21 cellular contexts compared by ENCODE assay signal in the genomic region with DNA sequence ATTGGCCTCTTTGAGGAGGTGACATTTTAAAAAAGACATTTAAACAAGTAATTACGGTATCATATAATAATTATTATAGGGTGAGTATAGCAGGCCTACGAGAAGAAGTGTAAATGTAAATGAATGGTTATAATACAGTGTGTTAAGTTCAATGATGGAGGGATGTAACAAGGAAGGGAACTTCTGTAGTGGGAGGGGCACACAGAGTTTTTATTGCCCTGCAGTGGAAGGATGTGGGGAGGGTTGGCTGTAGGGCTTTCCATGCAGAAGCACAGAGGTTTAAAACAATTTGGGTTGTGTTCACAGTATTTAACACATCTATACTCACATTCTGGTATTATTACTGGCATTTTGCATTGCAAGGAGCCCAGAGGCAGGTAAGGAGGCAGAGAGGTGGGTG.
"Had no signal": no experiment of that assay in that cellular context is flagged by ENCODE, and none has a peak within 500 bp of the region (broad histone marks: within the 10 kb centered on the region; RNA-seq: fewer than 3 reads in every experiment).

No MANE protein-coding gene starts in this region.

- FAIRE-seq: endometrium had no signal

- H3K9me3 ChIP-seq: heart right ventricle, neutrophil, ovary, prostate gland, right atrium auricular region, upper lobe of right lung had no signal

- H3K9me3 Mint-ChIP-seq: activated T-cell treated with anti-CD3 and anti-CD28 coated beads, Interleukin-2, amount 50 U/mL, for 24 hours; activated T-helper 17 cell treated with anti-CD3 and anti-CD28 coated beads, Interleukin-2, amount 50 U/mL, for 72 hours; memory B cell; nephron had no signal

- H3K4me3 ChIP-seq: ovary, prostate gland, right atrium auricular region, upper lobe of right lung had no signal

- DNase-seq: activated CD4-positive, alpha-beta T cell treated with anti-CD3 and anti-CD28 coated beads for 1 hour; activated CD4-positive, alpha-beta T cell treated with anti-CD3 and anti-CD28 coated beads, Interleukin-2, amount 50 U/mL, for 1 hour; activated CD8-positive, alpha-beta memory T cell treated with anti-CD3 and anti-CD28 coated beads for 24 hours; activated CD8-positive, alpha-beta memory T cell treated with anti-CD3 and anti-CD28 coated beads, Interleukin-2, amount 50 U/mL, for 4 hours; activated naive CD4-positive, alpha-beta T cell; activated T-cell treated with anti-CD3 and anti-CD28 coated beads, Interleukin-2, amount 50 U/mL, for 24 hours; cerebellar nuclear complex; heart right ventricle; islet precursor cell; left cardiac atrium; ovary; stimulated activated CD4-positive, alpha-beta T cell treated with anti-CD3 and anti-CD28 coated beads, Interleukin-4, amount 100 ng/mL, for 24 hours; stimulated activated naive CD4-positive, alpha-beta T cell treated with Interleukin-2 at 50 U/mL for 16 hours; upper lobe of right lung had no signal

- H3K4me1 ChIP-seq: prostate gland had no signal

- ATAC-seq: activated T-helper 17 cell treated with anti-CD3 and anti-CD28 coated beads, Interleukin-2, amount 50 U/mL, for 72 hours; heart right ventricle; left cardiac atrium; upper lobe of right lung had no signal

- H3K27ac ChIP-seq: heart right ventricle, neutrophil, ovary, prostate gland, right atrium auricular region, upper lobe of right lung had no signal

- H3K27me3 ChIP-seq: heart right ventricle, neutrophil, ovary, right atrium auricular region, upper lobe of right lung had no signal

- H3K4me1 Mint-ChIP-seq: nephron had no signal

- H3K36me3 ChIP-seq: heart right ventricle, neutrophil, ovary, prostate gland, right atrium auricular region, upper lobe of right lung had no signal

- H3K4me3 Mint-ChIP-seq: activated T-cell treated with anti-CD3 and anti-CD28 coated beads, Interleukin-2, amount 50 U/mL, for 24 hours; memory B cell; nephron had no signal

- H3K27me3 Mint-ChIP-seq: activated T-cell treated with anti-CD3 and anti-CD28 coated beads, Interleukin-2, amount 50 U/mL, for 24 hours; activated T-helper 17 cell treated with anti-CD3 and anti-CD28 coated beads, Interleukin-2, amount 50 U/mL, for 72 hours; memory B cell had no signal

- H3K27ac Mint-ChIP-seq: activated T-cell treated with anti-CD3 and anti-CD28 coated beads, Interleukin-2, amount 50 U/mL, for 24 hours; memory B cell; nephron had no signal
